Comparison of ENCODE assay signal across 1 cellular context in the genomic region with DNA sequence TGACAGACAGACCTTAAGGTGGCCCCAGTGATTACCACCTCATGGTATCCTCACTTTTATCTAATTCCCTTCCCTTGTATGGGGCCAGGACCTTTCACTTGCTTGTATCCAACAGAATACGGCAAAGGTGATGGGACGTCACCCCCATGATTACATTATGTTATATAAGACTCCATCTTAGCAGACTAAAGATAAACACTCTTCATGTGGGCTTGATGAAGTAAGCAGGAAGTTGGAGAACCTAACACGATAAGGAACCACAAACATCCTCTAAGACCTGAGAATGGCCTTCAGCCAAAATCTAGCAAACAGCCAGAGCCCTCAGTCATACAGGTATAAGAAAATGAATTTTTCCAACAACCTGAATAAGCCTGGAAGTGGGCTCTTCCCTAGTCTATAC.
TF ChIP-seq lines count a peak whose summit lies in the region.

No MANE protein-coding gene starts in this region.

TF ChIP-seq in K562, 482 proteins besides CTCF, POLR2A, EP300 and RAD21:
- TF ChIP-seq, protein P1, sequence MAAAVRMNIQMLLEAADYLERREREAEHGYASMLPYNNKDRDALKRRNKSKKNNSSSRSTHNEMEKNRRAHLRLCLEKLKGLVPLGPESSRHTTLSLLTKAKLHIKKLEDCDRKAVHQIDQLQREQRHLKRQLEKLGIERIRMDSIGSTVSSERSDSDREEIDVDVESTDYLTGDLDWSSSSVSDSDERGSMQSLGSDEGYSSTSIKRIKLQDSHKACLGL (CRISPR knock-in tag; IDR thresholded peaks at IDR 0.05; ENCODE audit: borderline replicate concordance, poor library complexity, severe bottlenecking): no peak
- TF ChIP-seq HDAC3 (IDR thresholded peaks at IDR 0.05; ENCODE audit: borderline replicate concordance, partially characterized antibody): peak; percentile 74
- TF ChIP-seq TAL1 (IDR thresholded peaks at IDR 0.05): peak; percentile 46; the same call in 1 of the 2 replicates
- TF ChIP-seq ZNF175 (CRISPR knock-in tag; IDR thresholded peaks at IDR 0.05; ENCODE audit: low read depth): peak; percentile 98
- TF ChIP-seq KDM5B (IDR thresholded peaks at IDR 0.05; ENCODE audit: insufficient replicate concordance, low read depth, low read length): no peak
- TF ChIP-seq BACH1 (tag; IDR thresholded peaks at IDR 0.05): peak; percentile 64; the same call in 1 of the 2 replicates
- TF ChIP-seq JUND (IDR thresholded peaks at IDR 0.05; ENCODE audit: borderline replicate concordance, low read depth, low read length): peak; percentile 55
- TF ChIP-seq JUND (tag; IDR thresholded peaks at IDR 0.05; ENCODE audit: borderline replicate concordance, low read depth, low read length): peak; percentile 68; the same call in 1 of the 3 replicates
- peak in 1 of 2 experiments; percentile 66; a peak in 2 of 4 replicates for TF ChIP-seq FOXA3 (CRISPR knock-in tag; conservative IDR thresholded peaks at IDR 0.05 in 1 of 2, IDR thresholded peaks at IDR 0.05 in 1 of 2)
- TF ChIP-seq ARID1B (IDR thresholded peaks at IDR 0.05): peak; percentile 76
- TF ChIP-seq GABPA (tag; conservative IDR thresholded peaks at IDR 0.05; ENCODE audit: low read depth): peak; percentile 70
- TF ChIP-seq SMAD4 (CRISPR knock-in tag; conservative IDR thresholded peaks at IDR 0.05): peak; percentile 66
- peak in 1 of 2 experiments; percentile 68; a peak in 2 of 4 replicates for TF ChIP-seq TBL1XR1 (IDR thresholded peaks at IDR 0.05; ENCODE audit: low read length in 2 of 2)
- peak; percentile 58 for TF ChIP-seq FOSL1 (tag; conservative IDR thresholded peaks at IDR 0.05)
- peak; percentile 53 for TF ChIP-seq CBFA2T3 (IDR thresholded peaks at IDR 0.05)
- TF ChIP-seq NCOR1 (IDR thresholded peaks at IDR 0.05): peak; percentile 55
- no peak for TF ChIP-seq SRSF3 (IDR thresholded peaks at IDR 0.05; ENCODE audit: insufficient read depth, low read length)
- TF ChIP-seq NFIC (IDR thresholded peaks at IDR 0.05): peak; percentile 72
- peak; percentile 49; the same call in 1 of the 2 replicates for TF ChIP-seq LEF1 (IDR thresholded peaks at IDR 0.05)
- TF ChIP-seq MAZ (CRISPR knock-in tag; conservative IDR thresholded peaks at IDR 0.05 in 1 of 2, IDR thresholded peaks at IDR 0.05 in 1 of 2): peak; percentile 14 to 29; a peak in 1 of 4 replicates
- TF ChIP-seq SMAD1 (IDR thresholded peaks at IDR 0.05; ENCODE audit: low read depth, low read length, partially characterized antibody): peak; percentile 37
- peak; percentile 41; the same call in 1 of the 2 replicates for TF ChIP-seq MYC (IDR thresholded peaks at IDR 0.05; ENCODE audit: low read depth, low read length)
- no peak for TF ChIP-seq MYC (CRISPR knock-in tag; IDR thresholded peaks at IDR 0.05; ENCODE audit: borderline replicate concordance, low read depth)
- TF ChIP-seq CREM (IDR thresholded peaks at IDR 0.05; ENCODE audit: low read depth): peak; percentile 78
- no peak for TF ChIP-seq GATAD2A (IDR thresholded peaks at IDR 0.05)
- TF ChIP-seq TEAD4 (IDR thresholded peaks at IDR 0.05; ENCODE audit: low read length): peak; percentile 86
- TF ChIP-seq TEAD4 (CRISPR knock-in tag; IDR thresholded peaks at IDR 0.05; ENCODE audit: borderline replicate concordance): no peak
- TF ChIP-seq CEBPG (CRISPR knock-in tag; IDR thresholded peaks at IDR 0.05): no peak
- peak; percentile 47 to 66; a peak in 3 of 4 replicates for TF ChIP-seq CEBPG (tag; conservative IDR thresholded peaks at IDR 0.05 in 1 of 2, IDR thresholded peaks at IDR 0.05 in 1 of 2)
- TF ChIP-seq, protein P2, sequence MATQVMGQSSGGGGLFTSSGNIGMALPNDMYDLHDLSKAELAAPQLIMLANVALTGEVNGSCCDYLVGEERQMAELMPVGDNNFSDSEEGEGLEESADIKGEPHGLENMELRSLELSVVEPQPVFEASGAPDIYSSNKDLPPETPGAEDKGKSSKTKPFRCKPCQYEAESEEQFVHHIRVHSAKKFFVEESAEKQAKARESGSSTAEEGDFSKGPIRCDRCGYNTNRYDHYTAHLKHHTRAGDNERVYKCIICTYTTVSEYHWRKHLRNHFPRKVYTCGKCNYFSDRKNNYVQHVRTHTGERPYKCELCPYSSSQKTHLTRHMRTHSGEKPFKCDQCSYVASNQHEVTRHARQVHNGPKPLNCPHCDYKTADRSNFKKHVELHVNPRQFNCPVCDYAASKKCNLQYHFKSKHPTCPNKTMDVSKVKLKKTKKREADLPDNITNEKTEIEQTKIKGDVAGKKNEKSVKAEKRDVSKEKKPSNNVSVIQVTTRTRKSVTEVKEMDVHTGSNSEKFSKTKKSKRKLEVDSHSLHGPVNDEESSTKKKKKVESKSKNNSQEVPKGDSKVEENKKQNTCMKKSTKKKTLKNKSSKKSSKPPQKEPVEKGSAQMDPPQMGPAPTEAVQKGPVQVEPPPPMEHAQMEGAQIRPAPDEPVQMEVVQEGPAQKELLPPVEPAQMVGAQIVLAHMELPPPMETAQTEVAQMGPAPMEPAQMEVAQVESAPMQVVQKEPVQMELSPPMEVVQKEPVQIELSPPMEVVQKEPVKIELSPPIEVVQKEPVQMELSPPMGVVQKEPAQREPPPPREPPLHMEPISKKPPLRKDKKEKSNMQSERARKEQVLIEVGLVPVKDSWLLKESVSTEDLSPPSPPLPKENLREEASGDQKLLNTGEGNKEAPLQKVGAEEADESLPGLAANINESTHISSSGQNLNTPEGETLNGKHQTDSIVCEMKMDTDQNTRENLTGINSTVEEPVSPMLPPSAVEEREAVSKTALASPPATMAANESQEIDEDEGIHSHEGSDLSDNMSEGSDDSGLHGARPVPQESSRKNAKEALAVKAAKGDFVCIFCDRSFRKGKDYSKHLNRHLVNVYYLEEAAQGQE (CRISPR knock-in tag; IDR thresholded peaks at IDR 0.05; ENCODE audit: low read depth): no peak
- peak; percentile 63; the same call in 1 of the 2 replicates for TF ChIP-seq RNF2 (IDR thresholded peaks at IDR 0.05)
- TF ChIP-seq NEUROD1 (IDR thresholded peaks at IDR 0.05; ENCODE audit: borderline replicate concordance, low read depth, low read length, partially characterized antibody): peak; percentile 29
- peak; percentile 40 for TF ChIP-seq NFE2 (IDR thresholded peaks at IDR 0.05; ENCODE audit: low read depth)
- TF ChIP-seq RCOR1 (IDR thresholded peaks at IDR 0.05; ENCODE audit: borderline replicate concordance in 1 of 2, low read depth in 2 of 2, low read length in 2 of 2): peak in 1 of 2 experiments; percentile 77; a peak in 1 of 4 replicates
- TF ChIP-seq, protein P3, sequence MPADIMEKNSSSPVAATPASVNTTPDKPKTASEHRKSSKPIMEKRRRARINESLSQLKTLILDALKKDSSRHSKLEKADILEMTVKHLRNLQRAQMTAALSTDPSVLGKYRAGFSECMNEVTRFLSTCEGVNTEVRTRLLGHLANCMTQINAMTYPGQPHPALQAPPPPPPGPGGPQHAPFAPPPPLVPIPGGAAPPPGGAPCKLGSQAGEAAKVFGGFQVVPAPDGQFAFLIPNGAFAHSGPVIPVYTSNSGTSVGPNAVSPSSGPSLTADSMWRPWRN (IDR thresholded peaks at IDR 0.05; ENCODE audit: low read depth): 0 out of 2 replicates have a peak, but pooled peaks have one; percentile 42
- TF ChIP-seq ZNF766 (CRISPR knock-in tag; conservative IDR thresholded peaks at IDR 0.05): peak; percentile 69
- TF ChIP-seq XRCC4 (IDR thresholded peaks at IDR 0.05; ENCODE audit: extremely low read depth, insufficient read depth, insufficient read length): no peak
- 0 out of 2 replicates have a peak, but pooled peaks have one; percentile 33 for TF ChIP-seq ZBTB17 (CRISPR knock-in tag; IDR thresholded peaks at IDR 0.05)
- TF ChIP-seq DPF2 (IDR thresholded peaks at IDR 0.05): peak; percentile 63; the same call in 1 of the 2 replicates
- peak; percentile 94 for TF ChIP-seq ETV1 (tag; conservative IDR thresholded peaks at IDR 0.05; ENCODE audit: low read depth)
- no peak for TF ChIP-seq CHD2 (IDR thresholded peaks at IDR 0.05; ENCODE audit: low read depth, low read length)
- 0 out of 2 replicates have a peak, but pooled peaks have one; percentile 25 for TF ChIP-seq CREB1 (IDR thresholded peaks at IDR 0.05)
- TF ChIP-seq CREB1 (CRISPR knock-in tag; IDR thresholded peaks at IDR 0.05): no peak
- peak; percentile 60 for TF ChIP-seq JUN (IDR thresholded peaks at IDR 0.05; ENCODE audit: borderline replicate concordance, low read depth, low read length)
- TF ChIP-seq JUN (CRISPR knock-in tag; IDR thresholded peaks at IDR 0.05; ENCODE audit: borderline replicate concordance): no peak
- TF ChIP-seq CTBP1 (IDR thresholded peaks at IDR 0.05; ENCODE audit: borderline replicate concordance): peak; percentile 74
- TF ChIP-seq STAT5A (IDR thresholded peaks at IDR 0.05; ENCODE audit: borderline replicate concordance, low read length): peak; percentile 27; the same call in 1 of the 2 replicates
- TF ChIP-seq TBP (optimal IDR thresholded peaks at IDR 0.05; ENCODE audit: low read depth, low read length): no peak
- TF ChIP-seq, protein P4, sequence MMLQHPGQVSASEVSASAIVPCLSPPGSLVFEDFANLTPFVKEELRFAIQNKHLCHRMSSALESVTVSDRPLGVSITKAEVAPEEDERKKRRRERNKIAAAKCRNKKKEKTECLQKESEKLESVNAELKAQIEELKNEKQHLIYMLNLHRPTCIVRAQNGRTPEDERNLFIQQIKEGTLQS (IDR thresholded peaks at IDR 0.05): peak; percentile 63; the same call in 1 of the 2 replicates
- TF ChIP-seq, protein P4 (CRISPR knock-in tag; conservative IDR thresholded peaks at IDR 0.05): no peak
- peak in 1 of 2 experiments; percentile 61; a peak in 1 of 4 replicates for TF ChIP-seq TRIM24 (IDR thresholded peaks at IDR 0.05)
- TF ChIP-seq ELF1 (tag; IDR thresholded peaks at IDR 0.05): peak; percentile 45; the same call in 1 of the 2 replicates
- TF ChIP-seq, protein P5, sequence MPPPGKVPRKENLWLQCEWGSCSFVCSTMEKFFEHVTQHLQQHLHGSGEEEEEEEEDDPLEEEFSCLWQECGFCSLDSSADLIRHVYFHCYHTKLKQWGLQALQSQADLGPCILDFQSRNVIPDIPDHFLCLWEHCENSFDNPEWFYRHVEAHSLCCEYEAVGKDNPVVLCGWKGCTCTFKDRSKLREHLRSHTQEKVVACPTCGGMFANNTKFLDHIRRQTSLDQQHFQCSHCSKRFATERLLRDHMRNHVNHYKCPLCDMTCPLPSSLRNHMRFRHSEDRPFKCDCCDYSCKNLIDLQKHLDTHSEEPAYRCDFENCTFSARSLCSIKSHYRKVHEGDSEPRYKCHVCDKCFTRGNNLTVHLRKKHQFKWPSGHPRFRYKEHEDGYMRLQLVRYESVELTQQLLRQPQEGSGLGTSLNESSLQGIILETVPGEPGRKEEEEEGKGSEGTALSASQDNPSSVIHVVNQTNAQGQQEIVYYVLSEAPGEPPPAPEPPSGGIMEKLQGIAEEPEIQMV (tag; conservative IDR thresholded peaks at IDR 0.05; ENCODE audit: low read depth): no peak
- TF ChIP-seq ZNF121 (CRISPR knock-in tag; conservative IDR thresholded peaks at IDR 0.05): no peak
- no peak for TF ChIP-seq ATF1 (CRISPR knock-in tag; IDR thresholded peaks at IDR 0.05)
- peak; percentile 64 for TF ChIP-seq ATF1 (tag; IDR thresholded peaks at IDR 0.05)
- peak; percentile 77; the same call in 1 of the 2 replicates for TF ChIP-seq ESRRA (IDR thresholded peaks at IDR 0.05; ENCODE audit: borderline replicate concordance, low read depth)
- no peak for TF ChIP-seq BRF1 (IDR thresholded peaks at IDR 0.05; ENCODE audit: borderline replicate concordance, extremely low read depth, insufficient read length)
- TF ChIP-seq ZC3H11A (IDR thresholded peaks at IDR 0.05; ENCODE audit: low read depth, low read length): no peak
- TF ChIP-seq KLF16 (IDR thresholded peaks at IDR 0.05): peak; percentile 53; the same call in 1 of the 2 replicates
- peak; percentile 60; the same call in 1 of the 2 replicates for TF ChIP-seq SOX6 (IDR thresholded peaks at IDR 0.05)
- 0 out of 2 replicates have a peak, but pooled peaks have one; percentile 46 for TF ChIP-seq TCF3 (CRISPR knock-in tag; IDR thresholded peaks at IDR 0.05)
- TF ChIP-seq ZEB2 (IDR thresholded peaks at IDR 0.05): peak; percentile 79
